10 cellular contexts compared by ENCODE assay signal in the genomic region with DNA sequence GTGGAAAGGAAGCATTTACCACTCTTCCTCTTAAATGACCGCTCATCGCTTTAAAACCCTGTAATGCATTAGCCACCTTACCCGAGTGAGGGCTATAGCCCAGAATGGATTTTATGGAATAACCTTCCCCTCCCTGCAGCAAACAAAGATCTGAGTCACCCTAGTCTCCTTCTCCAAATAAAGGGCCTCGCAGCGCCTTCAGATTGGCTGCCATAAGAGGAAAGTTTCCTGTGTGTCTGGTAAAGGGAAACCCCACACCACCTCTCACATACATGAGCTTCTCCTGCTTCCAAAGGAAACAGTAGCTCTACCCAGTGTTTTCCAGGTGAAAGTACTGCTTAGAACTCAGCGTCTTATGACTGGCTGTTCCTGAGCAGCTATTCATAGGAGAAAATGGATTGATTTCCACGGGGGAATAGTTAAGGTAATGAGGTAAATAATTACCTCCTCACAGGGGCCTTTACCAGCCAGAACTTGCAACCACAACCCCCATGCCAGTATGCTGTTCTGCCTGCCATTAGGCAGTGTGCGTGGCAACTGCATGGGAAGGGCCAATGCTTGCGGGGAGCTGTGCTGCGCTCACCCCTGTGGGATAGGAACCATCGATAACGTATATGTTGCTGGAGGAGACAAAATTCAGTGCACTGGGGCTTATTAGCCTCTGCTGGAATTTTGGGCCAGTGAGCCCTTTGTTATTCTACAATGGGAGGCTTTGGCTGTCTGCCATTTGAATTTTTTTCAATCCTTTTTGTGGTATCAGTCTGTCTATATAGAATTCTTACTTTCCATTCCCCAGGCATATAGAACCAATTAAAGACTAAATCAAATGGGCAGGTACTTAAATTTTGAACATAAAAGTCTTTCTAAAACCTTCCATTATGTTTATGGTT. TPM values are rescaled to one million over a fixed set of nuclear protein-coding genes. Genes with fewer than 3 reads are reported as not detected.
DNase-seq lines count a peak whose midpoint lies in the region; ATAC-seq, FAIRE-seq and TF ChIP-seq lines count a peak whose summit lies in the region.
"Had no signal": no experiment of that assay in that cellular context is flagged by ENCODE, and none has a peak within 500 bp of the region (broad histone marks: within the 10 kb centered on the region; RNA-seq: fewer than 3 reads in every experiment).

No MANE protein-coding gene starts in this region.

- WGBS in stomach, 5 donors, result 41 to 59% (median 52%) methylated on average over 12 of the region's 12 CpGs

- H3K4me3 ChIP-seq in HEK293 (ENCODE audit: low read depth, low read length) (no peak overlapping the region), kidney (ENCODE audit: low read length in 2 of 2) (no peak overlapping the region), stomach (no peak overlapping the region)

- peak overlapping the region in 4 of 5 experiments; percentile 16 to 77 (median 68) for H3K27ac Mint-ChIP-seq in brain
- H3K27ac Mint-ChIP-seq: activated naive CD4-positive, alpha-beta T cell treated with anti-CD3 and anti-CD28 coated beads for 36 hours had no signal

- peaks cover 0 to 3% (median 0%) of the 10 kb centered on the region in 5 experiments for H3K9me3 Mint-ChIP-seq in brain
- H3K9me3 Mint-ChIP-seq: activated naive CD4-positive, alpha-beta T cell treated with anti-CD3 and anti-CD28 coated beads for 36 hours had no signal

- no peak overlapping the region for H3K27ac ChIP-seq in HEK293 (ENCODE audit: extremely low read depth, low read depth, low read length)
- peak overlapping the region; percentile 47 to 83 for H3K27ac ChIP-seq in kidney (ENCODE audit: low read depth in 2 of 2, low read length in 2 of 2)
- H3K27ac ChIP-seq in stomach, result peak overlapping the region; percentile 50 to 79 (median 67)

- no peak for TF ChIP-seq CTCF in HEK293 (tag by site-specific recombination; IDR thresholded peaks at IDR 0.05)
- no peak for TF ChIP-seq CTCF in brain (conservative IDR thresholded peaks at IDR 0.05)
- TF ChIP-seq CTCF in kidney (IDR thresholded peaks at IDR 0.05; ENCODE audit: borderline replicate concordance, extremely low read depth, insufficient read depth), result no peak
- no peak for TF ChIP-seq CTCF in stomach (IDR thresholded peaks at IDR 0.05)

- H3K27me3 Mint-ChIP-seq in brain, result no peaks in the 10 kb centered on the region

- H3K9me3 ChIP-seq in HEK293 (ENCODE audit: control insufficient read depth, insufficient read depth, low read depth, low read length) (no peaks in the 10 kb centered on the region), kidney (ENCODE audit: control insufficient read depth in 1 of 2, low read length in 2 of 2) (no peaks in the 10 kb centered on the region), stomach (no peaks in the 10 kb centered on the region)

- no peak for ATAC-seq in HG02970 (IDR thresholded peaks at IDR 0.05; ENCODE audit: low FRiP score, unreplicated experiment)

- H3K4me3 Mint-ChIP-seq in brain, result no peak overlapping the region
- H3K4me3 Mint-ChIP-seq: activated naive CD4-positive, alpha-beta T cell treated with anti-CD3 and anti-CD28 coated beads for 36 hours had no signal

- FAIRE-seq in kidney (lab: Jason Lieb, UNC), result no peak

- H3K36me3 Mint-ChIP-seq in brain, result peaks cover 85% of the 10 kb centered on the region

- no peak for TF ChIP-seq EP300 in stomach (IDR thresholded peaks at IDR 0.05)

- H3K27me3 ChIP-seq in stomach, result no peaks in the 10 kb centered on the region

- POLR2A ChIA-PET in HEK293 (lab: Yijun Ruan, JAX), result no interaction called here

- peak overlapping the region in 1 of 2 donors; percentile 43 for H3K9ac ChIP-seq in kidney (ENCODE audit: low read length in 2 of 2)

- DNase-seq in kidney, result no peak
- peak; percentile 73 for DNase-seq in stomach
- DNase-seq in CD1c-positive myeloid dendritic cell (ENCODE audit: extremely low spot score), result no peak
- DNase-seq in occipital lobe (lab: John Stamatoyannopoulos, UW), result no peak
- DNase-seq in medulla oblongata (ENCODE audit: extremely low spot score), result no peak
- DNase-seq: activated naive CD4-positive, alpha-beta T cell treated with anti-CD3 and anti-CD28 coated beads for 36 hours; T-helper 1 cell had no signal

- H3K4me1 Mint-ChIP-seq in brain, result peaks cover 24% of the 10 kb centered on the region

- intact Hi-C loops in kidney (cut with DNase I) (no loop called here), stomach (cut with DNase I; ENCODE audit: low total_unique reads) (no loop called here)

- CTCF ChIA-PET in HEK293 (lab: Yijun Ruan, JAX), result interaction anchor here (0.5 to 1.1 kb wide), 4 partner anchors 114 to 562 kb away, joined by 3 read pairs; no protein-coding TSS in a partner anchor

- H3K4me1 ChIP-seq in HEK293 (ENCODE audit: control insufficient read depth, insufficient read depth, low read length), result peaks cover 4% of the 10 kb centered on the region
- peaks cover 9 to 16% of the 10 kb centered on the region in 2 donors for H3K4me1 ChIP-seq in kidney (ENCODE audit: control insufficient read depth in 1 of 2, insufficient read depth in 1 of 2, low read depth in 1 of 2, low read length in 2 of 2)
- H3K4me1 ChIP-seq in stomach, result peaks cover 10 to 34% (median 21%) of the 10 kb centered on the region in 4 donors

- peaks cover 0 to 63% of the 10 kb centered on the region in 2 experiments; a peak in 2 of 3 replicates for H3K36me3 ChIP-seq in HEK293 (ENCODE audit: control insufficient read depth in 2 of 2, insufficient read depth in 1 of 2, low read length in 2 of 2)
- peaks cover 33 to 39% of the 10 kb centered on the region in 2 donors for H3K36me3 ChIP-seq in kidney (ENCODE audit: control insufficient read depth in 1 of 2, insufficient read depth in 2 of 2, low read length in 2 of 2)
- peaks cover 40 to 77% (median 66%) of the 10 kb centered on the region in 4 donors for H3K36me3 ChIP-seq in stomach

- TF ChIP-seq POLR2A in stomach (IDR thresholded peaks at IDR 0.05), result no peak

TF ChIP-seq in HEK293, 187 proteins besides CTCF, POLR2A, EP300 and RAD21 (continues in another document):
- TF ChIP-seq, protein P1, sequence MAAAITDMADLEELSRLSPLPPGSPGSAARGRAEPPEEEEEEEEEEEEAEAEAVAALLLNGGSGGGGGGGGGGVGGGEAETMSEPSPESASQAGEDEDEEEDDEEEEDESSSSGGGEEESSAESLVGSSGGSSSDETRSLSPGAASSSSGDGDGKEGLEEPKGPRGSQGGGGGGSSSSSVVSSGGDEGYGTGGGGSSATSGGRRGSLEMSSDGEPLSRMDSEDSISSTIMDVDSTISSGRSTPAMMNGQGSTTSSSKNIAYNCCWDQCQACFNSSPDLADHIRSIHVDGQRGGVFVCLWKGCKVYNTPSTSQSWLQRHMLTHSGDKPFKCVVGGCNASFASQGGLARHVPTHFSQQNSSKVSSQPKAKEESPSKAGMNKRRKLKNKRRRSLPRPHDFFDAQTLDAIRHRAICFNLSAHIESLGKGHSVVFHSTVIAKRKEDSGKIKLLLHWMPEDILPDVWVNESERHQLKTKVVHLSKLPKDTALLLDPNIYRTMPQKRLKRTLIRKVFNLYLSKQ (tag by site-specific recombination; IDR thresholded peaks at IDR 0.05; ENCODE audit: borderline replicate concordance), result no peak
- TF ChIP-seq ZNF10 (tag by site-specific recombination; IDR thresholded peaks at IDR 0.05) (peak; percentile 73), ZNF175 (tag by site-specific recombination; IDR thresholded peaks at IDR 0.05) (no peak), ZNF366 (tag by site-specific recombination; conservative IDR thresholded peaks at IDR 0.05) (0 out of 2 replicates have a peak, but pooled peaks have one; percentile 20), ZNF391 (tag by site-specific recombination; IDR thresholded peaks at IDR 0.05; ENCODE audit: borderline replicate concordance, low read depth) (no peak), ZNF202 (tag by site-specific recombination; IDR thresholded peaks at IDR 0.05; ENCODE audit: borderline replicate concordance) (no peak), KLF9 (tag by site-specific recombination; IDR thresholded peaks at IDR 0.05; ENCODE audit: low read depth) (no peak), ZNF623 (tag by site-specific recombination; IDR thresholded peaks at IDR 0.05) (no peak), ZBTB17 (tag by site-specific recombination; IDR thresholded peaks at IDR 0.05) (no peak)
- TF ChIP-seq, protein P2, sequence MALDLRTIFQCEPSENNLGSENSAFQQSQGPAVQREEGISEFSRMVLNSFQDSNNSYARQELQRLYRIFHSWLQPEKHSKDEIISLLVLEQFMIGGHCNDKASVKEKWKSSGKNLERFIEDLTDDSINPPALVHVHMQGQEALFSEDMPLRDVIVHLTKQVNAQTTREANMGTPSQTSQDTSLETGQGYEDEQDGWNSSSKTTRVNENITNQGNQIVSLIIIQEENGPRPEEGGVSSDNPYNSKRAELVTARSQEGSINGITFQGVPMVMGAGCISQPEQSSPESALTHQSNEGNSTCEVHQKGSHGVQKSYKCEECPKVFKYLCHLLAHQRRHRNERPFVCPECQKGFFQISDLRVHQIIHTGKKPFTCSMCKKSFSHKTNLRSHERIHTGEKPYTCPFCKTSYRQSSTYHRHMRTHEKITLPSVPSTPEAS (tag by site-specific recombination; IDR thresholded peaks at IDR 0.05), result no peak
- TF ChIP-seq, protein P3, sequence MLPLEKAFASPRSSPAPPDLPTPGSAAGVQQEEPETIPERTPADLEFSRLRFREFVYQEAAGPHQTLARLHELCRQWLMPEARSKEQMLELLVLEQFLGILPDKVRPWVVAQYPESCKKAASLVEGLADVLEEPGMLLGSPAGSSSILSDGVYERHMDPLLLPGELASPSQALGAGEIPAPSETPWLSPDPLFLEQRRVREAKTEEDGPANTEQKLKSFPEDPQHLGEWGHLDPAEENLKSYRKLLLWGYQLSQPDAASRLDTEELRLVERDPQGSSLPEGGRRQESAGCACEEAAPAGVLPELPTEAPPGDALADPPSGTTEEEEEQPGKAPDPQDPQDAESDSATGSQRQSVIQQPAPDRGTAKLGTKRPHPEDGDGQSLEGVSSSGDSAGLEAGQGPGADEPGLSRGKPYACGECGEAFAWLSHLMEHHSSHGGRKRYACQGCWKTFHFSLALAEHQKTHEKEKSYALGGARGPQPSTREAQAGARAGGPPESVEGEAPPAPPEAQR (tag by site-specific recombination; IDR thresholded peaks at IDR 0.05), result no peak
- TF ChIP-seq, protein P4, sequence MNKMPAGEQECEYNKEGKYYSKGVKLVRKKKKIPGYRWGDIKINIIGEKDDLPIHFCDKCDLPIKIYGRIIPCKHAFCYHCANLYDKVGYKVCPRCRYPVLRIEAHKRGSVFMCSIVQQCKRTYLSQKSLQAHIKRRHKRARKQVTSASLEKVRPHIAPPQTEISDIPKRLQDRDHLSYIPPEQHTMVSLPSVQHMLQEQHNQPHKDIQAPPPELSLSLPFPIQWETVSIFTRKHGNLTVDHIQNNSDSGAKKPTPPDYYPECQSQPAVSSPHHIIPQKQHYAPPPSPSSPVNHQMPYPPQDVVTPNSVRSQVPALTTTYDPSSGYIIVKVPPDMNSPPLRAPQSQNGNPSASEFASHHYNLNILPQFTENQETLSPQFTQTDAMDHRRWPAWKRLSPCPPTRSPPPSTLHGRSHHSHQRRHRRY (tag by site-specific recombination; IDR thresholded peaks at IDR 0.05), result no peak

RNA-seq across cellular contexts. Expression of a gene that starts 47.5 kb away (rescaled TPM):
- polyA plus RNA-seq in brain (ENCODE audit: insufficient read depth, low read depth, low replicate concordance) (15.3 TPM), kidney (ENCODE audit: insufficient read depth, low read depth, low replicate concordance) (11.7 TPM), stomach (10 to 100 TPM in 2 of 3 donors, 1 to 10 TPM in 1; 9.6 to 15.3 (median 13.3) TPM)
- total RNA-seq in kidney (35.5 TPM), stomach (10 to 100 TPM in 4 of 5 donors, 1 to 10 TPM in 1; 5.5 to 71.2 (median 41.1) TPM), occipital lobe (17.9 TPM)
